Comparison of ENCODE assay signal across 1 cellular context in genomic region chr17:47916489-47917208, GRCh38.
TF ChIP-seq lines count a peak whose summit lies in the region.

No MANE protein-coding gene starts in this region.

TF ChIP-seq in K562, 482 proteins besides CTCF, POLR2A, EP300 and RAD21:
- TF ChIP-seq POLR2G (IDR thresholded peaks at IDR 0.05; ENCODE audit: low read depth, low read length), result 0 out of 2 replicates have a peak, but pooled peaks have one; percentile 44
- TF ChIP-seq ZNF124 (CRISPR knock-in tag; IDR thresholded peaks at IDR 0.05), result no peak
- TF ChIP-seq TAF9B (IDR thresholded peaks at IDR 0.05; ENCODE audit: partially characterized antibody), result no peak
- TF ChIP-seq RBFOX2 (IDR thresholded peaks at IDR 0.05; ENCODE audit: low read depth, low read length), result 0 out of 2 replicates have a peak, but pooled peaks have one; percentile 14
